In genomic region chr16:971582-971905, GRCh38 we compare ENCODE assay signal across 8 cellular contexts. TPM values are rescaled to one million over a fixed set of nuclear protein-coding genes. Genes with fewer than 3 reads are reported as not detected.
DNase-seq lines count a peak whose midpoint lies in the region; ATAC-seq and TF ChIP-seq lines count a peak whose summit lies in the region.

No MANE protein-coding gene starts in this region.

- no peaks in the 10 kb centered on the region for H3K27me3 Mint-ChIP-seq in CD8-positive, alpha-beta memory T cell

- H3K4me1 Mint-ChIP-seq in CD8-positive, alpha-beta memory T cell, result peaks cover 12 to 26% (median 26%) of the 10 kb centered on the region in 3 donors

- H3K4me3 ChIP-seq in CD8-positive, alpha-beta memory T cell (ENCODE audit: low read length), result no peak overlapping the region
- H3K4me3 ChIP-seq in HUES6 (ENCODE audit: low read depth, low read length) (peak overlapping the region; percentile 68), coronary artery (peak overlapping the region; percentile 98), osteoblast (ENCODE audit: insufficient read depth, low read length) (no peak overlapping the region)

- H3K4me3 Mint-ChIP-seq in CD8-positive, alpha-beta memory T cell, result peak overlapping the region; percentile 57 to 85 (median 75)

- peaks cover 19% of the 10 kb centered on the region for H3K4me1 ChIP-seq in CD8-positive, alpha-beta memory T cell (ENCODE audit: insufficient read depth, low read length)
- H3K4me1 ChIP-seq in HUES6 (ENCODE audit: control insufficient read depth, insufficient read depth, low read length), result peaks cover 25% of the 10 kb centered on the region
- peaks cover 7% of the 10 kb centered on the region for H3K4me1 ChIP-seq in osteoblast (ENCODE audit: insufficient read depth, low read length)
- H3K4me1 ChIP-seq in foreskin keratinocyte, result no peaks in the 10 kb centered on the region

- H3K9me3 ChIP-seq in CD8-positive, alpha-beta memory T cell (ENCODE audit: low read length), result no peaks in the 10 kb centered on the region
- peaks cover 5% of the 10 kb centered on the region; the same call in 1 of the 2 replicates for H3K9me3 ChIP-seq in HUES6 (ENCODE audit: control insufficient read depth, insufficient read depth, low read depth, low read length)
- H3K9me3 ChIP-seq in osteoblast (ENCODE audit: low read depth, low read length), result peaks cover 4% of the 10 kb centered on the region

- no peak for ATAC-seq in foreskin keratinocyte

- no peak overlapping the region for H3K27ac ChIP-seq in CD8-positive, alpha-beta memory T cell (ENCODE audit: low read depth, low read length)
- H3K27ac ChIP-seq in HUES6 (ENCODE audit: low read depth, low read length), result no peak overlapping the region
- peak overlapping the region in 1 of 2 donors; percentile 84 for H3K27ac ChIP-seq in coronary artery
- no peak overlapping the region for H3K27ac ChIP-seq in osteoblast (ENCODE audit: low read depth, low read length)
- no peak overlapping the region for H3K27ac ChIP-seq in foreskin keratinocyte

- no peak overlapping the region for H3K4me2 ChIP-seq in osteoblast (ENCODE audit: insufficient read depth, low read length)

- POLR2A ChIA-PET in CD8-positive, alpha-beta memory T cell (lab: Charles Lee), result interaction anchor here (0.6 to 1.0 kb wide), 2 partner anchors 11 to 735 kb away, joined by 3 to 7 read pairs; no protein-coding TSS in a partner anchor

- H3K79me2 ChIP-seq in osteoblast (ENCODE audit: insufficient read depth, low read length), result peaks cover 13% of the 10 kb centered on the region

- H3K27ac Mint-ChIP-seq in CD8-positive, alpha-beta memory T cell, result peak overlapping the region in 7 of 8 donors; percentile 10 to 78 (median 64)

- no peaks in the 10 kb centered on the region for H3K9me3 Mint-ChIP-seq in CD8-positive, alpha-beta memory T cell

- peaks cover 0 to 21% (median 0%) of the 10 kb centered on the region in 3 donors for H3K36me3 Mint-ChIP-seq in CD8-positive, alpha-beta memory T cell

- CTCF ChIA-PET in CD8-positive, alpha-beta memory T cell (lab: Charles Lee), result no interaction called here

- peaks cover 6% of the 10 kb centered on the region for H4K20me1 ChIP-seq in osteoblast (ENCODE audit: insufficient read depth, low read length)

- no peak overlapping the region for H3K9ac ChIP-seq in HUES6 (ENCODE audit: low read length)

- H2AFZ ChIP-seq in osteoblast (ENCODE audit: low read length), result no peak overlapping the region

- H3K27me3 ChIP-seq in CD8-positive, alpha-beta memory T cell (ENCODE audit: insufficient read depth, low read length, poor library complexity, severe bottlenecking), result no peaks in the 10 kb centered on the region
- H3K27me3 ChIP-seq in HUES6 (ENCODE audit: control insufficient read depth, insufficient read depth, low read length), result peaks cover 12% of the 10 kb centered on the region
- H3K27me3 ChIP-seq in osteoblast (ENCODE audit: insufficient read depth, low read length), result peaks cover 45% of the 10 kb centered on the region
- H3K27me3 ChIP-seq in foreskin keratinocyte, result no peaks in the 10 kb centered on the region

- TF ChIP-seq CTCF in coronary artery (IDR thresholded peaks at IDR 0.05) (no peak), osteoblast (IDR thresholded peaks at IDR 0.05; ENCODE audit: extremely low read depth, low read depth, low read length) (no peak), foreskin keratinocyte (conservative IDR thresholded peaks at IDR 0.05) (no peak)

- no peak for DNase-seq in CD8-positive, alpha-beta memory T cell
- DNase-seq in coronary artery (ENCODE audit: low spot score) (no peak), osteoblast (ENCODE audit: insufficient read length, low spot score, missing footprints) (peak; percentile 57), HUDEP-2 (lab: John Stamatoyannopoulos, UW; ENCODE audit: unreplicated experiment in 76 of 76) (no peak), foreskin keratinocyte (no peak), mucosa of gallbladder (ENCODE audit: low spot score) (no peak), SKM-1 (lab: John Stamatoyannopoulos, UW; ENCODE audit: unreplicated experiment) (no peak)

- no peaks in the 10 kb centered on the region for H3K36me3 ChIP-seq in CD8-positive, alpha-beta memory T cell (ENCODE audit: insufficient read depth, low read length)
- H3K36me3 ChIP-seq in HUES6 (ENCODE audit: control insufficient read depth, insufficient read depth, low read length) (peaks cover 11% of the 10 kb centered on the region), osteoblast (ENCODE audit: insufficient read depth, low read length) (no peaks in the 10 kb centered on the region)

RNA-seq across cellular contexts. Expression of gene LMF1, which starts 0.8 kb away (rescaled TPM):
- total RNA-seq in CD8-positive, alpha-beta memory T cell, result 10 to 100 TPM; 11.7 to 14.0 TPM
- polyA plus RNA-seq in CD8-positive, alpha-beta memory T cell, result 15.8 TPM
- total RNA-seq in osteoblast, result 25.3 and 35.8 TPM in 2 replicates
- total RNA-seq in foreskin keratinocyte, result 2.5 and 3.5 TPM in 2 replicates
- 3.7 and 4.3 TPM in 2 replicates for polyA plus RNA-seq in foreskin keratinocyte
- total RNA-seq in mucosa of gallbladder, result 19.6 TPM

RNA-seq across cellular contexts. Expression of gene SOX8, which starts 10.0 kb away (rescaled TPM):
- total RNA-seq in CD8-positive, alpha-beta memory T cell, result under 1 TPM; 0.39 to 0.62 TPM
- polyA plus RNA-seq in CD8-positive, alpha-beta memory T cell, result 0.39 TPM
- total RNA-seq in osteoblast (under 0.01 TPM in 1 of 2 replicates, not detected in the other), foreskin keratinocyte (not detected in 2 replicates), mucosa of gallbladder (1.4 TPM)
- polyA plus RNA-seq in foreskin keratinocyte, result not detected in 2 replicates

Comparison
In these comparisons a context has a peak if more than half of its experiments do, and no peak if none do; other contexts are left out.
1. H3K4me3 ChIP-seq: peak in HUES6 (single experiment) and coronary artery (single experiment); none in CD8-positive, alpha-beta memory T cell (single experiment) and osteoblast (single experiment).